10 cellular contexts compared by ENCODE assay signal in genomic region chr11:130979386-130979972, GRCh38.
DNase-seq lines count a peak whose midpoint lies in the region; ATAC-seq and TF ChIP-seq lines count a peak whose summit lies in the region.
"Had no signal": no experiment of that assay in that cellular context is flagged by ENCODE, and none has a peak within 500 bp of the region (broad histone marks: within the 10 kb centered on the region; RNA-seq: fewer than 3 reads in every experiment).

No MANE protein-coding gene starts in this region.

- H3K27me3 ChIP-seq in kidney epithelial cell (ENCODE audit: control insufficient read depth, insufficient read depth, low read length) (no peaks in the 10 kb centered on the region), adrenal gland (no peaks in the 10 kb centered on the region)
- no peaks in the 10 kb centered on the region for H3K27me3 ChIP-seq in naive thymus-derived CD4-positive, alpha-beta T cell (ENCODE audit: control insufficient read depth in 2 of 2, insufficient read depth in 2 of 2, low read length in 2 of 2)
- H3K27me3 ChIP-seq: SJCRH30 had no signal

- no peak overlapping the region for H3K27ac Mint-ChIP-seq in naive thymus-derived CD4-positive, alpha-beta T cell
- no peak overlapping the region for H3K27ac Mint-ChIP-seq in natural killer cell

- no peak overlapping the region for H3K27ac ChIP-seq in VCaP
- no peak overlapping the region for H3K27ac ChIP-seq in naive thymus-derived CD4-positive, alpha-beta T cell (ENCODE audit: low read depth, low read length)
- no peak overlapping the region for H3K27ac ChIP-seq in adrenal gland
- H3K27ac ChIP-seq: SJCRH30 had no signal

- DNase-seq in D341Med (ENCODE audit: low spot score) = peak; percentile 67
- no peak for DNase-seq in kidney epithelial cell (ENCODE audit: low read depth)
- DNase-seq in A172 (ENCODE audit: low spot score) = no peak
- DNase-seq in naive thymus-derived CD4-positive, alpha-beta T cell = no peak
- no peak for DNase-seq in natural killer cell
- no peak for DNase-seq in adrenal gland
- DNase-seq: stimulated activated CD4-positive, alpha-beta T cell treated with anti-CD3 and anti-CD28 coated beads, Interleukin-2, amount 100 ng/mL, for 48 hours had no signal

- H3K36me3 Mint-ChIP-seq in naive thymus-derived CD4-positive, alpha-beta T cell = peaks cover 0 to 13% (median 0%) of the 10 kb centered on the region in 5 donors
- H3K36me3 Mint-ChIP-seq in natural killer cell = no peaks in the 10 kb centered on the region

- TF ChIP-seq CTCF in VCaP (conservative IDR thresholded peaks at IDR 0.05) = peak; percentile 81
- TF ChIP-seq CTCF in kidney epithelial cell (IDR thresholded peaks at IDR 0.05; ENCODE audit: insufficient read depth, low read length, poor library complexity, severe bottlenecking) = peak; percentile 58
- no peak for TF ChIP-seq CTCF in natural killer cell (IDR thresholded peaks at IDR 0.05)
- peak in 1 of 6 experiments; percentile 14 for TF ChIP-seq CTCF in adrenal gland (IDR thresholded peaks at IDR 0.05)

- POLR2A ChIA-PET in naive thymus-derived CD4-positive, alpha-beta T cell (lab: Charles Lee) = no interaction called here

- WGBS in adrenal gland, 4 donors = 6 to 14% (median 10%) methylated on average over 5 of the region's 5 CpGs

- intact Hi-C loops in naive thymus-derived CD4-positive, alpha-beta T cell (cut with micrococcal nuclease) = loop anchor here in 1 of 2 donors (1.0 kb wide), 1 partner anchor 56 kb away; no protein-coding TSS in a partner anchor
- intact Hi-C loops in natural killer cell (cut with micrococcal nuclease) (no loop called here), adrenal gland (cut with DNase I) (no loop called here)

- no peaks in the 10 kb centered on the region for H3K4me1 Mint-ChIP-seq in naive thymus-derived CD4-positive, alpha-beta T cell
- H3K4me1 Mint-ChIP-seq in natural killer cell = no peaks in the 10 kb centered on the region

- CTCF ChIA-PET in naive thymus-derived CD4-positive, alpha-beta T cell (lab: Charles Lee) = interaction anchor here (0.8 kb wide), 1 partner anchor 63 kb away, joined by 3 read pairs; the partner anchor contains the start of gene SNX19

- no peaks in the 10 kb centered on the region for H3K36me3 ChIP-seq in kidney epithelial cell (ENCODE audit: control insufficient read depth, insufficient read depth, low read length)
- no peaks in the 10 kb centered on the region for H3K36me3 ChIP-seq in naive thymus-derived CD4-positive, alpha-beta T cell (ENCODE audit: control insufficient read depth in 2 of 3, insufficient read depth in 3 of 3, low read length in 3 of 3)
- H3K36me3 ChIP-seq in adrenal gland (replicated peaks in 1 of 2) = no peaks in the 10 kb centered on the region
- H3K36me3 ChIP-seq: SJCRH30 had no signal

- no peaks in the 10 kb centered on the region for H3K4me1 ChIP-seq in naive thymus-derived CD4-positive, alpha-beta T cell (ENCODE audit: control insufficient read depth in 2 of 2, insufficient read depth in 2 of 2, low read length in 2 of 2)
- no peaks in the 10 kb centered on the region for H3K4me1 ChIP-seq in adrenal gland (replicated peaks in 1 of 2)
- H3K4me1 ChIP-seq: SJCRH30 had no signal

- peak; percentile 58 for ATAC-seq in HG03159 (IDR thresholded peaks at IDR 0.05; ENCODE audit: unreplicated experiment)
- ATAC-seq in naive thymus-derived CD4-positive, alpha-beta T cell = no peak
- ATAC-seq in natural killer cell = no peak

- peaks cover 0 to 58% (median 40%) of the 10 kb centered on the region in 5 donors for H3K27me3 Mint-ChIP-seq in naive thymus-derived CD4-positive, alpha-beta T cell
- peaks cover 9 to 14% of the 10 kb centered on the region in 2 donors for H3K27me3 Mint-ChIP-seq in natural killer cell (ENCODE audit: low read depth in 2 of 2)

- no peak overlapping the region for H3K4me3 Mint-ChIP-seq in naive thymus-derived CD4-positive, alpha-beta T cell
- no peak overlapping the region for H3K4me3 Mint-ChIP-seq in natural killer cell

- H3K9me3 ChIP-seq in naive thymus-derived CD4-positive, alpha-beta T cell (ENCODE audit: control insufficient read depth in 2 of 3, low read length in 3 of 3) = peaks cover 0 to 9% (median 0%) of the 10 kb centered on the region in 3 experiments
- no peaks in the 10 kb centered on the region for H3K9me3 ChIP-seq in adrenal gland (replicated peaks in 1 of 3)
- H3K9me3 ChIP-seq: SJCRH30 had no signal

- H3K9me3 Mint-ChIP-seq in naive thymus-derived CD4-positive, alpha-beta T cell = peaks cover 0 to 61% (median 15%) of the 10 kb centered on the region in 11 donors
- peaks cover 9 to 10% of the 10 kb centered on the region in 2 donors for H3K9me3 Mint-ChIP-seq in natural killer cell

- no peak for TF ChIP-seq POLR2A in adrenal gland (IDR thresholded peaks at IDR 0.05)

- H3K4me3 ChIP-seq in kidney epithelial cell (ENCODE audit: low read depth, low read length) (no peak overlapping the region), adrenal gland (no peak overlapping the region)
- no peak overlapping the region for H3K4me3 ChIP-seq in naive thymus-derived CD4-positive, alpha-beta T cell (ENCODE audit: low read length)
- H3K4me3 ChIP-seq: SJCRH30 had no signal
